Comparison of ENCODE assay signal across 8 cellular contexts in the genomic region with DNA sequence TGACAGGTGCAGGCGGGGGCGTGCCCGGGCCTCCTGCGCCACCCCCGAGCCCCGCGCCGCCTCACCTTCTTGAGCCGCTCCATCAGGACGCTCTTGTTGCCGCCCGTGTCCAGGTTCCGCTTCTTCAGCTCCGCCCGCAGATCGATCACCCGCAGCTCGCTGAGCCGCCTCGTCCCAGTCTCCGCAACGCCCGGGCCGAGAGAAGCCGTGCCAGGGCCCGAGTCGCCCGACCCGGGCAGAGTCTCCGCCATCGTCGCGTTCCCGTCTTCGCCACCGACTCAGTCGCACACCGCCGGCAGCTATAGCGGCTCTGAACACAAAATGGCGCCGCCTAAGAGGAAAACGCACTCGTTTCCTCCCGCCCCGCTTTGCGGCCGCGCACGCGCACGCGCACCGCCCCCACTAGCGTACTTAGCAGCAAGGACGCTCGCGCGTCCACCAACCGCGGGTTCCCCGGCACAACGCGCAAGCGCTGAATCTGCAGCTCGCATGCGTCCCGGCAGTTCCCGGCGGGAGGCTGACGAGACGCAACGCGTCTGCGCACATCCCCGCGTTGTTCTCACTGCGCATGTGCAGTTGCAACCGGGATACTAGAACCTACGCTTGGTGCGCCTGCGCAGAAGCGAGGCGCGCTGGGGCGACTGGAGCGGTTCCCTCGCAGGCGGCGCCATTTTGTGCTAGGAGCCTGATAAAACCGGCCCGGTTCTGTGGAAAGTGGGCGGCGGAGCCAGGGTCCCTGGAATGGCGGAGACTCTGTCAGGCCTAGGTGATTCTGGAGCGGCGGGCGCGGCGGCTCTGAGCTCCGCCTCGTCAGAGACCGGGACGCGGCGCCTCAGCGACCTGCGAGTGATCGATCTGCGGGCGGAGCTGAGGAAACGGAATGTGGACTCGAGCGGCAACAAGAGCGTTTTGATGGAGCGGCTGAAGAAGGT. TPM values are rescaled to one million over a fixed set of nuclear protein-coding genes. Genes with fewer than 3 reads are reported as not detected.
A peak's percentile ranks its signal among the peaks of the same experiment; 100 is the strongest.
DNase-seq lines count a peak whose midpoint lies in the region; ATAC-seq, FAIRE-seq and TF ChIP-seq lines count a peak whose summit lies in the region.

TSS of gene SAFB (plus strand) at position 619 of the 932 bp plus-strand sequence. CDS start at position 742, 123 bp downstream.
TSS of gene SAFB2 (minus strand) at position 312 of the 932 bp plus-strand sequence. CDS start at position 251, 61 bp downstream.

- ATAC-seq in HG02798 (IDR thresholded peaks at IDR 0.05; ENCODE audit: poor library complexity, unreplicated experiment) = peak; percentile 93
- ATAC-seq in Right ventricle myocardium superior (ENCODE audit: poor library complexity) = peak; percentile 96
- peak; percentile 91 to 96 (median 92) for ATAC-seq in pancreas

- H3K4me1 ChIP-seq in adipocyte (ENCODE audit: control insufficient read depth, insufficient read depth, low read length) (peaks cover 44% of the 10 kb centered on the region), pancreas (peaks cover 35 to 37% (median 37%) of the 10 kb centered on the region in 3 donors), tibial artery (peaks cover 0 to 66% (median 56%) of the 10 kb centered on the region in 4 donors)

- WGBS in pancreas, 2 donors = 0% methylated on average over 97 to 116 of the region's 116 CpGs

- H3K9me3 ChIP-seq in adipocyte (ENCODE audit: control insufficient read depth, low read length) (no peaks in the 10 kb centered on the region), pancreas (no peaks in the 10 kb centered on the region), tibial artery (no peaks in the 10 kb centered on the region)

- DNase-seq in NCI-H1436 (lab: John Stamatoyannopoulos, UW) (peak; percentile 99), T follicular helper cell (ENCODE audit: low read depth) (peak; percentile 99), adipocyte (ENCODE audit: low read depth) (peak; percentile 100), Right ventricle myocardium superior (peak; percentile 100), pancreas (peak; percentile 99 to 100 (median 100)), tibial artery (peak; percentile 99 to 100)

- peaks cover 51% of the 10 kb centered on the region for H3K36me3 ChIP-seq in adipocyte (ENCODE audit: control insufficient read depth, insufficient read depth, low read length, severe bottlenecking)
- peaks cover 3 to 20% (median 4%) of the 10 kb centered on the region in 3 donors for H3K36me3 ChIP-seq in pancreas
- H3K36me3 ChIP-seq in tibial artery = peaks cover 21 to 62% (median 45%) of the 10 kb centered on the region in 3 donors

- intact Hi-C loops in Right ventricle myocardium superior (cut with DNase I) = no loop called here
- intact Hi-C loops in pancreas (cut with DNase I) = no loop called here
- intact Hi-C loops in tibial artery (cut with DNase I; ENCODE audit: low total_unique reads) = loop anchor here (10.0 kb wide), 1 partner anchor 72 kb away; the partner anchor contains the start of gene RPL36

- TF ChIP-seq CTCF in GM12875 (IDR thresholded peaks at IDR 0.05; ENCODE audit: borderline replicate concordance, insufficient read depth, low read depth, low read length) (no peak), pancreas (IDR thresholded peaks at IDR 0.05) (no peak), tibial artery (IDR thresholded peaks at IDR 0.05) (no peak)

- H3K9ac ChIP-seq in adipocyte (ENCODE audit: low read length) = peak within 1 kb of the TSS; percentile 98

- H3K27me3 ChIP-seq in adipocyte (replicated peaks; ENCODE audit: control insufficient read depth, insufficient read depth, low read length) (no peaks in the 10 kb centered on the region), pancreas (no peaks in the 10 kb centered on the region), tibial artery (no peaks in the 10 kb centered on the region)

- peak within 1 kb of the TSS; percentile 86 to 94 (median 93) for H3K27ac ChIP-seq in pancreas
- H3K27ac ChIP-seq in tibial artery = peak within 1 kb of the TSS; percentile 94 to 98

- H3K4me3 ChIP-seq in GM12875 (ENCODE audit: low read depth, low read length) (peak within 1 kb of the TSS; percentile 96), adipocyte (ENCODE audit: low read length) (peak within 1 kb of the TSS; percentile 98), pancreas (peak within 1 kb of the TSS; percentile 96 to 99 (median 97)), tibial artery (peak within 1 kb of the TSS; percentile 80 to 92)

- peak; percentile 88 for FAIRE-seq in pancreas (lab: Jason Lieb, UNC)

RNA-seq across cellular contexts. Expression of gene SAFB, which starts in this region (rescaled TPM):
- 61.9 TPM for total RNA-seq in Right ventricle myocardium superior
- 10 to 100 TPM; 28.9 to 52.8 (median 41.1) TPM for total RNA-seq in pancreas
- 10 to 100 TPM; 63.5 to 84.3 TPM for polyA plus RNA-seq in pancreas

RNA-seq across cellular contexts. Expression of gene SAFB2, which starts in this region (rescaled TPM):
- total RNA-seq in Right ventricle myocardium superior (48.7 TPM), pancreas (10 to 100 TPM; 35.0 to 68.3 (median 41.5) TPM)
- 100 to 1,000 TPM; 108 to 112 TPM for polyA plus RNA-seq in pancreas

Comparison
In these comparisons a context has a peak if more than half of its experiments do, and no peak if none do; other contexts are left out.
1. Peak in every context shown above with its lines: DNase-seq, ATAC-seq, H3K4me3 ChIP-seq and H3K27ac ChIP-seq.